Comparison of ENCODE assay signal across 1 cellular context in genomic region chr1:204384636-204385354, GRCh38.
TF ChIP-seq lines count a peak whose summit lies in the region.

No MANE protein-coding gene starts in this region.

TF ChIP-seq in IMR-90, 13 proteins besides CTCF, POLR2A, EP300 and RAD21 (continued from another document):
- TF ChIP-seq FOS (IDR thresholded peaks at IDR 0.05; ENCODE audit: low read depth, low read length) (no peak), NFE2L2 (IDR thresholded peaks at IDR 0.05; ENCODE audit: low read depth, low read length) (no peak), RFX5 (IDR thresholded peaks at IDR 0.05; ENCODE audit: low read depth, low read length) (no peak), MAFK (IDR thresholded peaks at IDR 0.05; ENCODE audit: low read depth, low read length) (no peak)
